ENCODE assay signal across 19 cellular contexts in genomic region chr7:20795881-20796280, GRCh38. TPM values are rescaled to one million over a fixed set of nuclear protein-coding genes. Genes with fewer than 3 reads are reported as not detected.
"Had no signal": no experiment of that assay in that cellular context is flagged by ENCODE, and none has a peak within 500 bp of the region (broad histone marks: within the 10 kb centered on the region; RNA-seq: fewer than 3 reads in every experiment).

No MANE protein-coding gene starts in this region.

- DNase-seq: activated CD8-positive, alpha-beta memory T cell treated with anti-CD3 and anti-CD28 coated beads for 24 hours; activated effector memory CD4-positive, alpha-beta T cell treated with Interleukin-2 at 50 U/mL for 16 hours; central memory CD4-positive, alpha-beta T cell; effector CD4-positive, alpha-beta T cell; gastrocnemius medialis; hippocampal formation; naive thymus-derived CD4-positive, alpha-beta T cell; nucleus accumbens; sigmoid colon; stimulated activated naive CD4-positive, alpha-beta T cell treated with Interleukin-2 at 50 U/mL for 16 hours had no signal

- H3K9me3 Mint-ChIP-seq: type B pancreatic cell had no signal

- ATAC-seq: gastrocnemius medialis; naive thymus-derived CD4-positive, alpha-beta T cell had no signal

- H3K36me3 Mint-ChIP-seq: type B pancreatic cell had no signal

- H3K36me3 ChIP-seq: gastrocnemius medialis, sigmoid colon, suprapubic skin had no signal

- H3K4me3 ChIP-seq: coronary artery, gastrocnemius medialis, sigmoid colon, suprapubic skin had no signal

- H3K27ac ChIP-seq: coronary artery, gastrocnemius medialis, sigmoid colon, suprapubic skin had no signal

- H3K9me3 ChIP-seq: gastrocnemius medialis, sigmoid colon, suprapubic skin had no signal

- H3K4me1 ChIP-seq: gastrocnemius medialis had no signal

- H3K27ac Mint-ChIP-seq: activated naive CD4-positive, alpha-beta T cell treated with anti-CD3 and anti-CD28 coated beads, Interleukin-2, amount 50 U/mL, for 24 hours; type B pancreatic cell had no signal

RNA-seq across cellular contexts. Expression of gene SP8, which starts 9.2 kb away (rescaled TPM):
- total RNA-seq: fibroblast of lung; gastrocnemius medialis; lung microvascular endothelial cell; mononuclear cell; naive thymus-derived CD4-positive, alpha-beta T cell; posterior vena cava; sigmoid colon; T-helper 2 cell treated with Interferon-gamma antibody and Interleukin-4, amounts not matched to agents 100 ng/mL and 5 ng/mL, for 36 hours had no signal
- polyA plus RNA-seq: fibroblast of lung; naive thymus-derived CD4-positive, alpha-beta T cell; sigmoid colon had no signal
